In genomic region chr11:34234086-34234740, GRCh38 we compare ENCODE assay signal across 9 cellular contexts.
A peak's percentile ranks its signal among the peaks of the same experiment; 100 is the strongest.
DNase-seq lines count a peak whose midpoint lies in the region; ATAC-seq and TF ChIP-seq lines count a peak whose summit lies in the region.
"Had no signal": no experiment of that assay in that cellular context is flagged by ENCODE, and none has a peak within 500 bp of the region (broad histone marks: within the 10 kb centered on the region; RNA-seq: fewer than 3 reads in every experiment).

No MANE protein-coding gene starts in this region.

- peak overlapping the region; percentile 71 for H3K27ac ChIP-seq in mesodermal cell (ENCODE audit: low read depth, low read length, severe bottlenecking)
- H3K27ac ChIP-seq in thoracic aorta: peak overlapping the region in 1 of 2 donors; percentile 36
- H3K27ac ChIP-seq: heart right ventricle had no signal

- no peaks in the 10 kb centered on the region for H3K9me3 ChIP-seq in mesodermal cell (ENCODE audit: control insufficient read depth, low read length)
- no peaks in the 10 kb centered on the region for H3K9me3 ChIP-seq in thoracic aorta
- H3K9me3 ChIP-seq: heart right ventricle had no signal

- H3K4me3 ChIP-seq in mesodermal cell (ENCODE audit: extremely low read depth, insufficient read depth, low read length, poor library complexity, severe bottlenecking) (no peak overlapping the region), thoracic aorta (no peak overlapping the region)
- H3K4me3 ChIP-seq: heart right ventricle had no signal

- H3K36me3 ChIP-seq in mesodermal cell (ENCODE audit: control insufficient read depth, insufficient read depth, low read length) (no peaks in the 10 kb centered on the region), thoracic aorta (no peaks in the 10 kb centered on the region)
- H3K36me3 ChIP-seq: heart right ventricle had no signal

- H3K4me1 ChIP-seq in mesodermal cell (ENCODE audit: control insufficient read depth, insufficient read depth, low read length, poor library complexity, severe bottlenecking) (peaks cover 39% of the 10 kb centered on the region), thoracic aorta (ENCODE audit: control insufficient read depth in 1 of 2, low read depth in 2 of 2) (peaks cover 4 to 8% of the 10 kb centered on the region in 2 donors)

- no peaks in the 10 kb centered on the region for H3K27me3 ChIP-seq in thoracic aorta (replicated peaks; ENCODE audit: insufficient read depth)
- H3K27me3 ChIP-seq: heart right ventricle had no signal

- WGBS in mesodermal cell (ENCODE audit: insufficient coverage in 2 of 2), 2 experiments: 44 to 54% methylated on average over 5 to 7 of the region's 9 CpGs

- DNase-seq in activated gamma-delta T cell treated with Interleukin-2 at 50 U/mL for 16 hours (peak; percentile 62), activated gamma-delta T cell (lab: John Stamatoyannopoulos, UW) (no peak), SW 1271 (lab: John Stamatoyannopoulos, UW) (peak; percentile 31 to 65), thoracic aorta (ENCODE audit: low spot score) (no peak), DMS153 (lab: John Stamatoyannopoulos, UW) (no peak)
- peak; percentile 69 for DNase-seq in activated naive CD8-positive, alpha-beta T cell treated with anti-CD3 and anti-CD28 coated beads, Interleukin-2, amount 50 U/mL, for 16 hours (ENCODE audit: low read depth, low spot score)
- DNase-seq: heart right ventricle had no signal

- no peak for TF ChIP-seq CTCF in thoracic aorta (IDR thresholded peaks at IDR 0.05)

- peak; percentile 79 for ATAC-seq in HG03354 (IDR thresholded peaks at IDR 0.05; ENCODE audit: poor library complexity, severe bottlenecking, unreplicated experiment)
- ATAC-seq in thoracic aorta (ENCODE audit: insufficient number of reproducible peaks, low FRiP score, low read depth): peak; percentile 54

Comparison
In these comparisons a context has a peak if more than half of its experiments do, and no peak if none do; other contexts are left out.
1. DNase-seq: peak in activated gamma-delta T cell treated with Interleukin-2 at 50 U/mL for 16 hours (single experiment), SW 1271 (2 of 2) and activated naive CD8-positive, alpha-beta T cell treated with anti-CD3 and anti-CD28 coated beads, Interleukin-2, amount 50 U/mL, for 16 hours (single experiment); none in activated gamma-delta T cell (single experiment), thoracic aorta (single experiment) and DMS153 (single experiment).